In the genomic region with DNA sequence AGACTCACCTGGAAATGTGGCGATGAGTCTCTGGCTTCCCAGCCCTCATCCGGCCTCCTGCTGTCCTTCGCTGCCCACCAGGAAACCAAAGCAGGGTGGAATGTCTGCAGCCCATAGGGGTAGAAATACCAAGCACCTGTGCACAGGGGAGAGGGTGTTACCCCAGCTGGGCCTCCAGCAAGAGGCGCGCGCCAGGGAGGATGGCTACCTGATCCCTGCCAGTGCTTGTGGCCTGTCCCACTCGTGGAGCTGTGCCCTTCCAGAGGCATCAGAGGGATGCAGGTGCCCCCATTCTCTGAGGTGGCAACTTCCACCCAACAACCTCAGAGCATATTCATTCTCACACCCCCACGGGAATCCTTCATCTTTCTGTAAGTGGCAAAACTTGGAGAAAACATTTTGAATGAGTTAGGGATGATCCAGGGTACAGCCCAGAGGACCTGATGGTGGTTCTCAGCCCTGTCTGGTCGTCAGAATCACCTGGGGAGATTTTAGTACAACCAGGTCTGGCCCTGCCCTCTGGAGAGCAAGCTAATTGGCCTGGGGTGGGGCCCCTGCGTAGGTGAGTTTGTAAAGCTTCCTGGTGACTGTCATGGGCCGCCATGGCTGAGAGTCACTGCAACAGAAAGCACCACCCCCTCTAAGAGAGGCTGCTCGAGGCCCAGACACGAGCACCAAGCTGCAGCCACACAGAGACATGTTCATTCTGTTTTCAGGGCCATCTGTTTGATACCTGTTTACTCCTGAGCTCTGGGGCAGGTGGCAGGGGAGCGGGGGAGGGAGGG, we compare ENCODE assay signal across 1 cellular context.
TF ChIP-seq lines count a peak whose summit lies in the region.

No MANE protein-coding gene starts in this region.

TF ChIP-seq in SK-N-SH, 30 proteins besides CTCF, POLR2A, EP300 and RAD21:
- TF ChIP-seq NFIC (IDR thresholded peaks at IDR 0.05; ENCODE audit: borderline replicate concordance) = no peak
TF ChIP-seq in SK-N-SH: peak in this region for 0.
